24 cellular contexts compared by ENCODE assay signal in genomic region chr2:89831686-89832498, GRCh38.
"Had no signal": no experiment of that assay in that cellular context is flagged by ENCODE, and none has a peak within 500 bp of the region (broad histone marks: within the 10 kb centered on the region; RNA-seq: fewer than 3 reads in every experiment).

No MANE protein-coding gene starts in this region.

- H3K4me1 ChIP-seq: adrenal gland, esophagus squamous epithelium, gastroesophageal sphincter, parathyroid adenoma, right lobe of liver, transverse colon had no signal

- H3K9ac ChIP-seq: parathyroid adenoma had no signal

- ATAC-seq: activated CD8-positive, alpha-beta T cell treated with anti-CD3 and anti-CD28 coated beads, Interleukin-2, amount 10 ng/mL, durations not matched to agents 7 days and 5 days; effector memory CD8-positive, alpha-beta T cell; gastroesophageal sphincter; stimulated activated effector memory CD8-positive, alpha-beta T cell treated with anti-CD3 and anti-CD28 coated beads, Interleukin-12 subunit alpha, Interleukin-12 subunit beta, amount 100 ng/mL, for 72 hours; stimulated activated naive CD8-positive, alpha-beta T cell treated with anti-CD3 and anti-CD28 coated beads, Interleukin-15, amount 100 ng/mL, for 72 hours had no signal

- H3K9me3 ChIP-seq: gastroesophageal sphincter had no signal

- H3K36me3 ChIP-seq: adrenal gland, esophagus squamous epithelium, gastroesophageal sphincter, right lobe of liver, transverse colon had no signal

- DNase-seq: activated CD4-positive, alpha-beta T cell treated with anti-CD3 and anti-CD28 coated beads for 1 hour; activated CD4-positive, alpha-beta T cell treated with anti-CD3 and anti-CD28 coated beads, Interleukin-2, amount 50 U/mL, for 1 hour; activated CD8-positive, alpha-beta T cell treated with anti-CD3 and anti-CD28 coated beads, Interleukin-2, amount 10 ng/mL, durations not matched to agents 7 days and 5 days; activated T-cell treated with anti-CD3 and anti-CD28 coated beads, Interleukin-2, amount 50 U/mL, for 1 hour; adrenal gland; effector memory CD8-positive, alpha-beta T cell; esophagus squamous epithelium; head of caudate nucleus; hypothalamus; left ventricle myocardium superior; mammary epithelial cell; right lobe of liver; small intestine; stimulated activated CD4-positive, alpha-beta T cell treated with anti-CD3 and anti-CD28 coated beads, Interleukin-2, amount 100 ng/mL, for 24 hours; stimulated activated naive CD8-positive, alpha-beta T cell treated with anti-CD3 and anti-CD28 coated beads, Interleukin-15, amount 100 ng/mL, for 72 hours; T-helper 9 cell; transverse colon had no signal

- H2AFZ ChIP-seq: parathyroid adenoma had no signal

- H3K27me3 ChIP-seq: adrenal gland, esophagus squamous epithelium, gastroesophageal sphincter, right lobe of liver, transverse colon had no signal

- H3K4me3 ChIP-seq: adrenal gland, esophagus squamous epithelium, gastroesophageal sphincter, right lobe of liver, transverse colon had no signal

- FAIRE-seq: astrocyte, colon, islet of Langerhans, small intestine, urothelium cell line had no signal

- H3K79me2 ChIP-seq: parathyroid adenoma had no signal

- H3K27ac ChIP-seq: adrenal gland, esophagus squamous epithelium, gastroesophageal sphincter, parathyroid adenoma, right lobe of liver, transverse colon had no signal
